Comparison of ENCODE assay signal across 12 cellular contexts in the genomic region with DNA sequence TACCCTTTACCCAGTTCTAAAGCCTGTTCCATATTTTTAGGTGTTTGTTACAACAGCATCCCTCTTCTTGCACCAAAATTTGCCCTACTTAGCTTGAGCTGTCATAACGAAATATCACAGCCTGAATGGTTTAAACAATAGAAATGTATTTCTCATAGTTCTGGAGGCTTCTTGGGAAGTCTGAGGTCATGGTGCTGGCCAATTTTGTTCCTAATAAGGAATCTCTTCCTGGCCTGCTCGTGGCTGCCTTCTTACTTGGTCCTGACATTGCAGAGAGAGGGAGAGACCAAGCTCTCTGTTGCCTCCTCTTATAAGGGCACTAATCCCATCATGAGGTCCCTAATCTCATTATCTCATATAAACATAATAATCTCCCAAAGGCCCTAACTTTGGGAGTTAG.
DNase-seq lines count a peak whose midpoint lies in the region; ATAC-seq and TF ChIP-seq lines count a peak whose summit lies in the region.
"Had no signal": no experiment of that assay in that cellular context is flagged by ENCODE, and none has a peak within 500 bp of the region (broad histone marks: within the 10 kb centered on the region; RNA-seq: fewer than 3 reads in every experiment).

No MANE protein-coding gene starts in this region.

- no peak overlapping the region for H3K4me3 ChIP-seq in fibroblast of the aortic adventitia (ENCODE audit: low read depth, low read length)
- H3K4me3 ChIP-seq: A549; BLaER1 treated with 17β-estradiol and CSF1 and Interleukin-3, amounts not matched to agents 10 nM and 100 nM; GM23338 had no signal

- peak; percentile 26 for DNase-seq in EH (ENCODE audit: low read depth)
- peak; percentile 33 for DNase-seq in amniotic epithelial cell (ENCODE audit: low read depth)
- peak; percentile 46 for DNase-seq in fibroblast of the aortic adventitia (ENCODE audit: low read depth)
- no peak for DNase-seq in AG08396 (ENCODE audit: low spot score)
- DNase-seq: CD4-positive, CD25-positive, alpha-beta regulatory T cell; DMS53; H7 had no signal

- no peak for TF ChIP-seq CTCF in fibroblast of the aortic adventitia (IDR thresholded peaks at IDR 0.05; ENCODE audit: insufficient read depth, low read length)

- no peak for ATAC-seq in HG03520 (IDR thresholded peaks at IDR 0.05; ENCODE audit: unreplicated experiment)
- no peak for ATAC-seq in GM19455 (IDR thresholded peaks at IDR 0.05; ENCODE audit: unreplicated experiment)
- ATAC-seq: A549, GM23338 had no signal
